In the genomic region with DNA sequence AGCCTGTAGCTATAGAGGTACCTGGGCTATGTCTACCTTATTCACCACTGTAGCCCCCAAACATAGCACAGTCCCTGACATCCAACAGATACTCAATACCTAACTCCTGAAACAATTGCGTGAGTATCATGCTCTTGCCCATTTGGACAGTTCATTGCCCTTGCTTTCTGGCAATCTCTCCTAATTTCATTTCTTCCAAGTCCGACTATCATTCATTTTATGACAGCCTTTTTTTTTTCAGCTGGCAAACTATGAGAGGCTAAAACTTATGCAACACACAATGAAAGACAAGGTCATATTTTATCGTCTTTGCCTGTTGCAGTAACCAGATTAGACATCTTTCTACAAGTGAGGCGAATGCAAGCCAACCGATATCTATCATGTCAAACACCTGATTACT, we compare ENCODE assay signal across 22 cellular contexts.
"Had no signal": no experiment of that assay in that cellular context is flagged by ENCODE, and none has a peak within 500 bp of the region (broad histone marks: within the 10 kb centered on the region; RNA-seq: fewer than 3 reads in every experiment).

No MANE protein-coding gene starts in this region.

- ATAC-seq: effector memory CD8-positive, alpha-beta T cell; esophagus mucosa; foreskin keratinocyte; gastroesophageal sphincter; heart left ventricle had no signal

- H3K36me3 ChIP-seq: colonic mucosa, esophagus muscularis mucosa, esophagus squamous epithelium, gastroesophageal sphincter, heart left ventricle had no signal

- DNase-seq: cerebellar nuclear complex; colonic mucosa; cortex of kidney; dermis blood vessel endothelial cell; dorsolateral prefrontal cortex; effector CD4-positive, alpha-beta T cell; effector CD8-positive, alpha-beta T cell; effector memory CD8-positive, alpha-beta T cell; endodermal cell; erythroblast; esophagus squamous epithelium; foreskin fibroblast; foreskin keratinocyte; foreskin melanocyte; glutamatergic neuron; head of caudate nucleus; heart left ventricle had no signal

- H3K9me3 ChIP-seq: colonic mucosa, esophagus muscularis mucosa, esophagus squamous epithelium, gastroesophageal sphincter had no signal

- H3K27ac ChIP-seq: colonic mucosa, coronary artery, dorsolateral prefrontal cortex, epithelial cell of prostate, esophagus muscularis mucosa, esophagus squamous epithelium, foreskin keratinocyte, gastroesophageal sphincter, heart left ventricle had no signal

- H3K4me3 ChIP-seq: colonic mucosa, coronary artery, dorsolateral prefrontal cortex, esophagus muscularis mucosa, esophagus squamous epithelium, gastroesophageal sphincter, heart left ventricle had no signal

- H3K27me3 ChIP-seq: colonic mucosa, dorsolateral prefrontal cortex, esophagus muscularis mucosa, esophagus squamous epithelium, foreskin keratinocyte, gastroesophageal sphincter, heart left ventricle had no signal

- H3K4me1 ChIP-seq: colonic mucosa, esophagus squamous epithelium, foreskin keratinocyte, gastroesophageal sphincter had no signal
